17 cellular contexts compared by ENCODE assay signal in the genomic region with DNA sequence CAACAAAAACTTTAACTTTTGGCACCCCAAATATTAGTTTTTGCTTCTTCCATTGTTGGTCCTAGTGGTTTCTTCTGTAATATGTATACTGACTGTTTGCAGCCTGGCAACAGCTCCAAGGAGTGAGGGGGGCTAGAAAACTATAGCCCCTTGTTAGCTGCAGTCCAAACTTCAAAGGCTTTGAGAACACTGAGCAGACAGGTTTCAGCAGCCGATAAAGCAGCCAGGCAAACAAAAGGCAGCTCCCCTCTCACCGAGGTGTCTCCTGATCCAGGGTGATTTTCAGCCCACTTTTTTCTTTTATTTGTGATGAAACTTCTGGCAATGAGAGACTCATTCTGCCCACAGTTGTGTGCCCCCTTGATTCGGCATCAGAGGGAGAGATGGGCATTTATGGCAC.
DNase-seq lines count a peak whose midpoint lies in the region; ATAC-seq, FAIRE-seq and TF ChIP-seq lines count a peak whose summit lies in the region.
"Had no signal": no experiment of that assay in that cellular context is flagged by ENCODE, and none has a peak within 500 bp of the region (broad histone marks: within the 10 kb centered on the region; RNA-seq: fewer than 3 reads in every experiment).

No MANE protein-coding gene starts in this region.

- TF ChIP-seq RAD21 in HepG2 (CRISPR knock-in tag; IDR thresholded peaks at IDR 0.05), result no peak

- ATAC-seq in HepG2, result peak; percentile 50; the same call in 2 of the 3 replicates
- ATAC-seq in right lobe of liver, result no peak
- ATAC-seq in effector memory CD8-positive, alpha-beta T cell (replicated peaks), result no peak
- no peak for ATAC-seq in activated naive CD4-positive, alpha-beta T cell treated with anti-CD3 and anti-CD28 coated beads, Interleukin-2, amount 50 U/mL, for 72 hours

- H3K4me3 ChIP-seq in HepG2 (replicated peaks in 1 of 3; ENCODE audit: insufficient read depth in 1 of 3, low read depth in 2 of 3, low read length in 3 of 3) (no peak overlapping the region), right lobe of liver (no peak overlapping the region), esophagus muscularis mucosa (no peak overlapping the region)
- H3K4me3 ChIP-seq: BLaER1 had no signal

- TF ChIP-seq CTCF in HepG2 (CRISPR knock-in tag; IDR thresholded peaks at IDR 0.05), result no peak
- TF ChIP-seq CTCF in right lobe of liver (IDR thresholded peaks at IDR 0.05), result no peak
- no peak for TF ChIP-seq CTCF in esophagus muscularis mucosa (IDR thresholded peaks at IDR 0.05)

- H3K4me2 ChIP-seq in HepG2 (ENCODE audit: low read depth, low read length), result peak overlapping the region; percentile 33; the same call in 1 of the 2 replicates
- H3K4me2 ChIP-seq: BLaER1 had no signal

- TF ChIP-seq POLR2A in HepG2 (IDR thresholded peaks at IDR 0.05; ENCODE audit: insufficient read depth in 1 of 2, low read depth in 2 of 2, low read length in 2 of 2) (no peak), right lobe of liver (IDR thresholded peaks at IDR 0.05) (no peak), esophagus muscularis mucosa (IDR thresholded peaks at IDR 0.05; ENCODE audit: low read depth) (no peak)

- H4K20me1 ChIP-seq in HepG2 (ENCODE audit: insufficient read depth, low read length), result no peaks in the 10 kb centered on the region
- H4K20me1 ChIP-seq: BLaER1 had no signal

- peaks cover 4 to 18% of the 10 kb centered on the region in 2 donors for H3K4me1 Mint-ChIP-seq in effector memory CD8-positive, alpha-beta T cell (ENCODE audit: low read depth in 2 of 2)

- intact Hi-C loops in HepG2 (cut with micrococcal nuclease; ENCODE audit: unreplicated experiment) (loop anchor here (5.0 kb wide), 1 partner anchor 61 kb away; no protein-coding TSS in a partner anchor), right lobe of liver (cut with DNase I) (loop anchor here in 1 of 2 donors (10.0 kb wide), 1 partner anchor 139 kb away; no protein-coding TSS in a partner anchor), esophagus muscularis mucosa (cut with DNase I) (no loop called here)

- peak in 1 of 2 experiments; percentile 51; a peak in 1 of 4 replicates for TF ChIP-seq EP300 in HepG2 (IDR thresholded peaks at IDR 0.05; ENCODE audit: low read depth in 2 of 2, low read length in 2 of 2)
- no peak for TF ChIP-seq EP300 in HepG2 (CRISPR knock-in tag; IDR thresholded peaks at IDR 0.05; ENCODE audit: borderline replicate concordance)
- no peak for TF ChIP-seq EP300 in esophagus muscularis mucosa (IDR thresholded peaks at IDR 0.05)

- BruUV-seq in HepG2 (replicated peaks; lab: Mats Ljungman, UMichigan), result no TSS peak

- H3K27ac ChIP-seq in HepG2 (ENCODE audit: extremely low read length, insufficient read depth, low read length) (no peak overlapping the region), right lobe of liver (no peak overlapping the region), esophagus muscularis mucosa (replicated peaks in 1 of 4) (no peak overlapping the region)
- H3K27ac ChIP-seq: BLaER1 had no signal

- no peak overlapping the region for H3K4me3 Mint-ChIP-seq in effector memory CD8-positive, alpha-beta T cell
- H3K4me3 Mint-ChIP-seq: CD14-positive monocyte, H9 had no signal

- H3K27me3 Mint-ChIP-seq in effector memory CD8-positive, alpha-beta T cell, result no peaks in the 10 kb centered on the region
- H3K27me3 Mint-ChIP-seq: CD4-positive, alpha-beta memory T cell had no signal

- H3K36me3 ChIP-seq in HepG2 (replicated peaks in 1 of 2; ENCODE audit: control insufficient read depth in 1 of 2, insufficient read depth in 2 of 2, low read length in 2 of 2), result no peaks in the 10 kb centered on the region
- no peaks in the 10 kb centered on the region for H3K36me3 ChIP-seq in right lobe of liver
- no peaks in the 10 kb centered on the region for H3K36me3 ChIP-seq in esophagus muscularis mucosa
- H3K36me3 ChIP-seq: BLaER1 had no signal

- H3K4me1 ChIP-seq in HepG2 (ENCODE audit: insufficient read depth, low read length) (peaks cover 42% of the 10 kb centered on the region), right lobe of liver (peaks cover 0 to 3% (median 0%) of the 10 kb centered on the region in 4 donors), esophagus muscularis mucosa (peaks cover 0 to 11% (median 9%) of the 10 kb centered on the region in 4 donors)

- H3K36me3 Mint-ChIP-seq in effector memory CD8-positive, alpha-beta T cell (ENCODE audit: insufficient read depth), result no peaks in the 10 kb centered on the region
- H3K36me3 Mint-ChIP-seq in activated naive CD4-positive, alpha-beta T cell treated with anti-CD3 and anti-CD28 coated beads, Interleukin-2, amount 50 U/mL, for 72 hours, result peaks cover 0 to 6% of the 10 kb centered on the region in 2 donors
- H3K36me3 Mint-ChIP-seq: CD14-positive monocyte; CD4-positive, alpha-beta memory T cell had no signal

- no peaks in the 10 kb centered on the region for H3K79me2 ChIP-seq in HepG2 (ENCODE audit: insufficient read depth, low read length)

- H3K9me3 ChIP-seq in HepG2 (ENCODE audit: low read length) (no peaks in the 10 kb centered on the region), right lobe of liver (no peaks in the 10 kb centered on the region), esophagus muscularis mucosa (no peaks in the 10 kb centered on the region)
- H3K9me3 ChIP-seq: BLaER1 had no signal

- DNase-seq in HepG2 (ENCODE audit: low spot score), result peak; percentile 82
- DNase-seq in right lobe of liver, result no peak
- peak; percentile 89 for DNase-seq in NCI-H69 (lab: John Stamatoyannopoulos, UW)
- peak; percentile 55 for DNase-seq in esophagus muscularis mucosa (ENCODE audit: extremely low spot score)
- DNase-seq in effector memory CD8-positive, alpha-beta T cell, result no peak
- no peak for DNase-seq in activated naive CD4-positive, alpha-beta T cell treated with anti-CD3 and anti-CD28 coated beads, Interleukin-2, amount 50 U/mL, for 72 hours (ENCODE audit: low spot score in 2 of 2)
- DNase-seq in KG1 (lab: John Stamatoyannopoulos, UW), result no peak
- DNase-seq: 8988T; CD4-positive, alpha-beta memory T cell; DMS153; DMS79; GF-D8; GOT3; H9 had no signal

- no peak overlapping the region for H2AFZ ChIP-seq in HepG2 (ENCODE audit: low read length)

- H3K27ac Mint-ChIP-seq in effector memory CD8-positive, alpha-beta T cell, result peak overlapping the region in 1 of 2 donors; percentile 86
- H3K27ac Mint-ChIP-seq in activated naive CD4-positive, alpha-beta T cell treated with anti-CD3 and anti-CD28 coated beads, Interleukin-2, amount 50 U/mL, for 72 hours, result no peak overlapping the region
- H3K27ac Mint-ChIP-seq: H9 had no signal

- H3K27me3 ChIP-seq in HepG2 (ENCODE audit: control insufficient read depth in 1 of 2, insufficient read depth in 2 of 2, low read length in 2 of 2) (no peaks in the 10 kb centered on the region), right lobe of liver (no peaks in the 10 kb centered on the region), esophagus muscularis mucosa (no peaks in the 10 kb centered on the region)
- H3K27me3 ChIP-seq: BLaER1 had no signal

- H3K9me3 Mint-ChIP-seq in effector memory CD8-positive, alpha-beta T cell, result no peaks in the 10 kb centered on the region
- H3K9me3 Mint-ChIP-seq in activated naive CD4-positive, alpha-beta T cell treated with anti-CD3 and anti-CD28 coated beads, Interleukin-2, amount 50 U/mL, for 72 hours, result peaks cover 0 to 5% of the 10 kb centered on the region in 2 donors
- H3K9me3 Mint-ChIP-seq: H9 had no signal

- 4% methylated on average over 3 of the region's 3 CpGs for WGBS in HepG2 (ENCODE audit: low lambda C conversion rate)
- WGBS in right lobe of liver (ENCODE audit: insufficient coverage, low coverage, low lambda C conversion rate, missing lambda C conversion rate), result 79% methylated on average over 3 of the region's 3 CpGs
- 40% methylated on average over 3 of the region's 3 CpGs for WGBS in esophagus muscularis mucosa

- CTCF ChIA-PET in HepG2 (lab: Yijun Ruan, JAX; ENCODE audit: low intra/inter-chr PET ratio, low total read pairs), result no interaction called here

- POLR2A ChIA-PET in HepG2 (lab: Yijun Ruan, JAX), result no interaction called here

- 0 out of 2 replicates have a peak overlapping the region, but pooled peaks have one; percentile 4 for H3K9ac ChIP-seq in HepG2 (ENCODE audit: insufficient read depth, low read depth, low read length)
- H3K9ac ChIP-seq: BLaER1 had no signal

- peak; percentile 30 for FAIRE-seq in HepG2 (lab: Jason Lieb, UNC)
- FAIRE-seq: HTR-8/SVneo had no signal

- in situ Hi-C loops in HepG2 (cut with HindIII; ENCODE audit: extremely low pct_ligation_motif_present, low pct_unique_long_range_greater_than_20kb), result no loop called here

TF ChIP-seq in HepG2, 621 proteins besides CTCF, POLR2A, EP300 and RAD21 (continues in another document):
- TF ChIP-seq ZNF775 (CRISPR knock-in tag; IDR thresholded peaks at IDR 0.05; ENCODE audit: borderline replicate concordance), result no peak
- TF ChIP-seq ZBTB7B (CRISPR knock-in tag; IDR thresholded peaks at IDR 0.05), result 0 out of 2 replicates have a peak, but pooled peaks have one; percentile 44
- TF ChIP-seq NCOR1 (IDR thresholded peaks at IDR 0.05; ENCODE audit: borderline replicate concordance, low read length), result peak; percentile 36; the same call in 1 of the 2 replicates
- TF ChIP-seq SOX5 (CRISPR knock-in tag; IDR thresholded peaks at IDR 0.05; ENCODE audit: borderline replicate concordance), result peak; percentile 22; the same call in 1 of the 2 replicates
- TF ChIP-seq HNF4A (CRISPR knock-in tag; IDR thresholded peaks at IDR 0.05), result peak; percentile 4; the same call in 1 of the 2 replicates
- TF ChIP-seq ZNF567 (CRISPR knock-in tag; IDR thresholded peaks at IDR 0.05; ENCODE audit: borderline replicate concordance), result no peak
- TF ChIP-seq SOX13 (IDR thresholded peaks at IDR 0.05), result peak; percentile 44; the same call in 1 of the 2 replicates
- TF ChIP-seq SOX13 (CRISPR knock-in tag; conservative IDR thresholded peaks at IDR 0.05 in 1 of 2, IDR thresholded peaks at IDR 0.05 in 1 of 2), result peak in 1 of 2 experiments; percentile 59; a peak in 2 of 4 replicates
- TF ChIP-seq, protein P1, sequence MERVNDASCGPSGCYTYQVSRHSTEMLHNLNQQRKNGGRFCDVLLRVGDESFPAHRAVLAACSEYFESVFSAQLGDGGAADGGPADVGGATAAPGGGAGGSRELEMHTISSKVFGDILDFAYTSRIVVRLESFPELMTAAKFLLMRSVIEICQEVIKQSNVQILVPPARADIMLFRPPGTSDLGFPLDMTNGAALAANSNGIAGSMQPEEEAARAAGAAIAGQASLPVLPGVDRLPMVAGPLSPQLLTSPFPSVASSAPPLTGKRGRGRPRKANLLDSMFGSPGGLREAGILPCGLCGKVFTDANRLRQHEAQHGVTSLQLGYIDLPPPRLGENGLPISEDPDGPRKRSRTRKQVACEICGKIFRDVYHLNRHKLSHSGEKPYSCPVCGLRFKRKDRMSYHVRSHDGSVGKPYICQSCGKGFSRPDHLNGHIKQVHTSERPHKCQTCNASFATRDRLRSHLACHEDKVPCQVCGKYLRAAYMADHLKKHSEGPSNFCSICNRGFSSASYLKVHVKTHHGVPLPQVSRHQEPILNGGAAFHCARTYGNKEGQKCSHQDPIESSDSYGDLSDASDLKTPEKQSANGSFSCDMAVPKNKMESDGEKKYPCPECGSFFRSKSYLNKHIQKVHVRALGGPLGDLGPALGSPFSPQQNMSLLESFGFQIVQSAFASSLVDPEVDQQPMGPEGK (CRISPR knock-in tag; IDR thresholded peaks at IDR 0.05), result peak; percentile 77

Comparison
In these comparisons a context has a peak if more than half of its experiments do, and no peak if none do; other contexts are left out.
1. DNase-seq: peak in HepG2 (single experiment), NCI-H69 (single experiment) and esophagus muscularis mucosa (single experiment); none in right lobe of liver (0 of 3), effector memory CD8-positive, alpha-beta T cell (0 of 3), activated naive CD4-positive, alpha-beta T cell treated with anti-CD3 and anti-CD28 coated beads, Interleukin-2, amount 50 U/mL, for 72 hours (0 of 2) and KG1 (single experiment).